ENCODE assay signal across 8 cellular contexts in genomic region chr16:66696669-66697630, GRCh38. TPM values are rescaled to one million over a fixed set of nuclear protein-coding genes. Genes with fewer than 3 reads are reported as not detected.
A peak's percentile ranks its signal among the peaks of the same experiment; 100 is the strongest.
DNase-seq lines count a peak whose midpoint lies in the region; ATAC-seq, FAIRE-seq and TF ChIP-seq lines count a peak whose summit lies in the region.

TSS of gene CMTM4 (minus strand) at chr16:66696743. CDS start at chr16:66696525, 218 bp downstream.

- H3K36me3 Mint-ChIP-seq in central memory CD8-positive, alpha-beta T cell (ENCODE audit: insufficient read depth) = peaks cover 5% of the 10 kb centered on the region

- H3K9me3 Mint-ChIP-seq in central memory CD8-positive, alpha-beta T cell = no peaks in the 10 kb centered on the region

- H3K4me1 Mint-ChIP-seq in central memory CD8-positive, alpha-beta T cell = peaks cover 10% of the 10 kb centered on the region

- H3K4me1 ChIP-seq in kidney (ENCODE audit: control insufficient read depth in 1 of 2, insufficient read depth in 1 of 2, low read depth in 1 of 2, low read length in 2 of 2) = peaks cover 7 to 12% of the 10 kb centered on the region in 2 donors

- FAIRE-seq in kidney (lab: Jason Lieb, UNC) = no peak

- peak within 1 kb of the TSS; percentile 89 to 95 for H3K27ac ChIP-seq in kidney (ENCODE audit: low read depth in 2 of 2, low read length in 2 of 2)

- DNase-seq in 8988T = peak; percentile 99
- peak; percentile 68 for DNase-seq in NCI-H2196 (lab: John Stamatoyannopoulos, UW; ENCODE audit: unreplicated experiment)
- DNase-seq in activated CD4-positive, CD25-positive, alpha-beta regulatory T cell treated with anti-CD3 and anti-CD28 coated beads, Interleukin-2, amount 50 U/mL, for 72 hours = peak; percentile 71
- DNase-seq in central memory CD8-positive, alpha-beta T cell (ENCODE audit: low spot score in 2 of 2) = peak; percentile 41 to 45
- peak; percentile 95 for DNase-seq in kidney
- DNase-seq in stimulated activated CD4-positive, alpha-beta T cell treated with anti-CD3 and anti-CD28 coated beads, Interleukin-12 subunit alpha, Interleukin-12 subunit beta, amount 100 ng/mL, for 4 hours = peak; percentile 76

- peak within 1 kb of the TSS; percentile 79 for H3K4me3 Mint-ChIP-seq in central memory CD8-positive, alpha-beta T cell

- no peaks in the 10 kb centered on the region for H3K9me3 ChIP-seq in kidney (ENCODE audit: control insufficient read depth in 1 of 2, low read length in 2 of 2)

- H3K27ac Mint-ChIP-seq in central memory CD8-positive, alpha-beta T cell (ENCODE audit: low read depth) = no peak within 1 kb of the TSS

- peak within 1 kb of the TSS; percentile 80 to 83 for H3K4me3 ChIP-seq in kidney (ENCODE audit: low read length in 2 of 2)

- H3K36me3 ChIP-seq in kidney (ENCODE audit: control insufficient read depth in 1 of 2, insufficient read depth in 2 of 2, low read length in 2 of 2) = no peaks in the 10 kb centered on the region

- peak within 1 kb of the TSS; percentile 88 to 90 for H3K9ac ChIP-seq in kidney (ENCODE audit: low read length in 2 of 2)

- H3K27me3 Mint-ChIP-seq in central memory CD8-positive, alpha-beta T cell = no peaks in the 10 kb centered on the region

- intact Hi-C loops in kidney (cut with DNase I) = no loop called here

- peak; percentile 87 for ATAC-seq in GM18502 (IDR thresholded peaks at IDR 0.05; ENCODE audit: poor library complexity, unreplicated experiment)
- peak; percentile 92 for ATAC-seq in HG02981 (IDR thresholded peaks at IDR 0.05; ENCODE audit: unreplicated experiment)
- peak; percentile 90 for ATAC-seq in central memory CD8-positive, alpha-beta T cell (replicated peaks; ENCODE audit: extremely low read depth, poor library complexity, severe bottlenecking)

- TF ChIP-seq CTCF in kidney (IDR thresholded peaks at IDR 0.05; ENCODE audit: borderline replicate concordance, extremely low read depth, insufficient read depth) = peak; percentile 7

RNA-seq across cellular contexts. Expression of gene CMTM4, which starts in this region (rescaled TPM):
- total RNA-seq in kidney = 82.2 TPM
- 43.2 TPM for polyA plus RNA-seq in kidney (ENCODE audit: insufficient read depth, low read depth, low replicate concordance)

Comparison
In these comparisons a context has a peak if more than half of its experiments do, and no peak if none do; other contexts are left out.
1. Peak in every context shown above with its lines: DNase-seq, ATAC-seq, H3K4me3 ChIP-seq and H3K27ac ChIP-seq.
2. DNase-seq: peak in every context shown above with its lines; median percentile 99 in 8988T; 95 in kidney; 76 in stimulated activated CD4-positive, alpha-beta T cell treated with anti-CD3 and anti-CD28 coated beads, Interleukin-12 subunit alpha, Interleukin-12 subunit beta, amount 100 ng/mL, for 4 hours; 71 in activated CD4-positive, CD25-positive, alpha-beta regulatory T cell treated with anti-CD3 and anti-CD28 coated beads, Interleukin-2, amount 50 U/mL, for 72 hours; 68 in NCI-H2196; 43 in central memory CD8-positive, alpha-beta T cell.